Comparison of ENCODE assay signal across 8 cellular contexts in genomic region chr10:178208-178607, GRCh38.
DNase-seq lines count a peak whose midpoint lies in the region; ATAC-seq lines count a peak whose summit lies in the region.

No MANE protein-coding gene starts in this region.

- DNase-seq in NCI-H1436 (lab: John Stamatoyannopoulos, UW): peak; percentile 15
- DNase-seq in NCI-H1436 treated with DMSO at 0.1 percent for 48 hours (lab: John Stamatoyannopoulos, UW): no peak
- peak; percentile 0 for DNase-seq in NCI-H2227 treated with DMSO at 0.1 percent for 48 hours (lab: John Stamatoyannopoulos, UW)
- DNase-seq in epidermal melanocyte (ENCODE audit: insufficient read length, low spot score): peak; percentile 25
- DNase-seq in putamen (ENCODE audit: low spot score): peak; percentile 17
- no peak for DNase-seq in stimulated activated naive CD8-positive, alpha-beta T cell treated with anti-CD3 and anti-CD28 coated beads, Interleukin-15, amount 100 ng/mL, for 72 hours

- no peaks in the 10 kb centered on the region for H3K27me3 Mint-ChIP-seq in stimulated activated naive CD8-positive, alpha-beta T cell treated with anti-CD3 and anti-CD28 coated beads, Interleukin-15, amount 100 ng/mL, for 72 hours

- H3K4me3 Mint-ChIP-seq in stimulated activated naive CD8-positive, alpha-beta T cell treated with anti-CD3 and anti-CD28 coated beads, Interleukin-15, amount 100 ng/mL, for 72 hours: no peak overlapping the region

- no peak for ATAC-seq in stimulated activated naive CD8-positive, alpha-beta T cell treated with anti-CD3 and anti-CD28 coated beads, Interleukin-15, amount 100 ng/mL, for 72 hours
- ATAC-seq in GM21619 (IDR thresholded peaks at IDR 0.05; ENCODE audit: unreplicated experiment) (no peak), HG03095 (IDR thresholded peaks at IDR 0.05; ENCODE audit: unreplicated experiment) (no peak)

- no peaks in the 10 kb centered on the region for H3K9me3 Mint-ChIP-seq in stimulated activated naive CD8-positive, alpha-beta T cell treated with anti-CD3 and anti-CD28 coated beads, Interleukin-15, amount 100 ng/mL, for 72 hours

- H3K27ac Mint-ChIP-seq in stimulated activated naive CD8-positive, alpha-beta T cell treated with anti-CD3 and anti-CD28 coated beads, Interleukin-15, amount 100 ng/mL, for 72 hours: no peak overlapping the region

- H3K4me1 Mint-ChIP-seq in stimulated activated naive CD8-positive, alpha-beta T cell treated with anti-CD3 and anti-CD28 coated beads, Interleukin-15, amount 100 ng/mL, for 72 hours: peaks cover 25% of the 10 kb centered on the region

Comparison
In these comparisons a context has a peak if more than half of its experiments do, and no peak if none do; other contexts are left out.
1. DNase-seq: peak in NCI-H1436 (single experiment), NCI-H2227 treated with DMSO at 0.1 percent for 48 hours (single experiment), epidermal melanocyte (single experiment) and putamen (single experiment); none in NCI-H1436 treated with DMSO at 0.1 percent for 48 hours (single experiment) and stimulated activated naive CD8-positive, alpha-beta T cell treated with anti-CD3 and anti-CD28 coated beads, Interleukin-15, amount 100 ng/mL, for 72 hours (0 of 2).